ENCODE assay signal across 8 cellular contexts in the genomic region with DNA sequence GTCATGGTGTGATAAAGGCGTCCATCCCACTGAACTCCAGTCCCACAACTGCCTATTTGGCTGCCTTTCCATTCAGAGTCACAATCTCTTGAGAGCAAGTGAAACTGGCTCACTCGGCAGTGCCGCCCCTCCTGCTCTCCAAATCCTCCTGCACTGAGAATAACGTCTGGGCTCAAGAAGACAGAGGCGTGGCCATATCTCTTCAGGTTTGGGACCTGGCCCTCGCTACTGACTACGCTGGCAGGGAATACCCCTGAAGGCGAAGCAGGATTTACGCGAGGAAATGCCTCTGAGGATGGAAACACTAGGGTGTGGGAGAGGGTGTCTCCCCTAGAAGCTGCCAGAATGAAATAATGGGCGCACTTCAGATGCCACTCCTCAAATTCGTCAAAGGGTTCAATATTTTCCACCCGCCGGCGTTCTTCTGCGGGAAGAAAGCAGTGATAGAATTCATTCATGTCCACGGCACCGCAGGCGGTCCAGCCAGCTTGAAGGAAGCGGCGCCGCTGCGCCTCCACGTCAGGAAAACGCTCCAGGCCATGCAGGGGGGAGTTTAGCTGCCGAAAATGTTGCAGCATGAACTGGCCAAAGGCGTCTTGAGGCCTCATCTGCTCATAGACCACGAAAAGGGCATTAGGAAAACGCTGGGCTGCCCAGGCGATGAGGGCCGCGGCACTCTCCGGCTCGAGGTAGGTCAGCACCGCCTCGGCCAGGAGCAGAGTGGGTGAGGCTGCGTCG. TPM values are rescaled to one million over a fixed set of nuclear protein-coding genes. Genes with fewer than 3 reads are reported as not detected.
DNase-seq lines count a peak whose midpoint lies in the region; ATAC-seq and TF ChIP-seq lines count a peak whose summit lies in the region.

No MANE protein-coding gene starts in this region.

- H3K27ac Mint-ChIP-seq in activated CD4-positive, alpha-beta memory T cell treated with anti-CD3 and anti-CD28 coated beads, Interleukin-2, amount 10 ng/mL, durations not matched to agents 7 days and 5 days = peak overlapping the region; percentile 99

- H3K4me3 Mint-ChIP-seq in activated CD4-positive, alpha-beta memory T cell treated with anti-CD3 and anti-CD28 coated beads, Interleukin-2, amount 10 ng/mL, durations not matched to agents 7 days and 5 days = peak overlapping the region; percentile 91

- POLR2A ChIA-PET in activated CD4-positive, alpha-beta memory T cell treated with anti-CD3 and anti-CD28 coated beads, Interleukin-2, amount 10 ng/mL, durations not matched to agents 7 days and 5 days (lab: Charles Lee) = interaction anchor here (0.8 to 3.1 kb wide), 10 partner anchors 9 to 1056 kb away, joined by 3 to 20 read pairs (median 3); a partner anchor contains a TSS

- no peaks in the 10 kb centered on the region for H3K9me3 Mint-ChIP-seq in activated CD4-positive, alpha-beta memory T cell treated with anti-CD3 and anti-CD28 coated beads, Interleukin-2, amount 10 ng/mL, durations not matched to agents 7 days and 5 days

- ATAC-seq in GM21717 (IDR thresholded peaks at IDR 0.05; ENCODE audit: unreplicated experiment) (no peak), HG03354 (IDR thresholded peaks at IDR 0.05; ENCODE audit: poor library complexity, severe bottlenecking, unreplicated experiment) (no peak), GM18907 (IDR thresholded peaks at IDR 0.05; ENCODE audit: unreplicated experiment) (no peak)

- no peaks in the 10 kb centered on the region for H3K27me3 Mint-ChIP-seq in activated CD4-positive, alpha-beta memory T cell treated with anti-CD3 and anti-CD28 coated beads, Interleukin-2, amount 10 ng/mL, durations not matched to agents 7 days and 5 days

- peak; percentile 16 for DNase-seq in activated CD4-positive, alpha-beta memory T cell treated with anti-CD3 and anti-CD28 coated beads, Interleukin-2, amount 10 ng/mL, durations not matched to agents 7 days and 5 days
- DNase-seq in foreskin fibroblast (peak in 1 of 2 donors; percentile 66), occipital lobe (lab: John Stamatoyannopoulos, UW) (peak; percentile 52)

- TF ChIP-seq CTCF in 22Rv1 (IDR thresholded peaks at IDR 0.05) = no peak
- TF ChIP-seq CTCF in GM12875 (IDR thresholded peaks at IDR 0.05; ENCODE audit: borderline replicate concordance, insufficient read depth, low read depth, low read length) = no peak
- no peak for TF ChIP-seq CTCF in foreskin fibroblast (IDR thresholded peaks at IDR 0.05; ENCODE audit: low read depth, low read length)

- H3K36me3 Mint-ChIP-seq in activated CD4-positive, alpha-beta memory T cell treated with anti-CD3 and anti-CD28 coated beads, Interleukin-2, amount 10 ng/mL, durations not matched to agents 7 days and 5 days (ENCODE audit: low read depth) = peaks cover 44% of the 10 kb centered on the region

- peak overlapping the region; percentile 96 for H3K27ac ChIP-seq in 22Rv1

- CTCF ChIA-PET in activated CD4-positive, alpha-beta memory T cell treated with anti-CD3 and anti-CD28 coated beads, Interleukin-2, amount 10 ng/mL, durations not matched to agents 7 days and 5 days (lab: Charles Lee) = interaction anchor here (1.0 kb wide), 1 partner anchor 42 kb away, joined by 4 read pairs; a partner anchor contains a TSS

- H3K4me1 Mint-ChIP-seq in activated CD4-positive, alpha-beta memory T cell treated with anti-CD3 and anti-CD28 coated beads, Interleukin-2, amount 10 ng/mL, durations not matched to agents 7 days and 5 days = peaks cover 44% of the 10 kb centered on the region

- H3K4me3 ChIP-seq in GM12875 (ENCODE audit: low read depth, low read length) (peak overlapping the region; percentile 81), foreskin fibroblast (ENCODE audit: low read depth in 1 of 2, low read length in 2 of 2) (peak overlapping the region; percentile 75 to 82)

RNA-seq across cellular contexts. Expression of a gene that starts 1.0 kb away (rescaled TPM):
- total RNA-seq in activated CD4-positive, alpha-beta memory T cell treated with anti-CD3 and anti-CD28 coated beads, Interleukin-2, amount 10 ng/mL, durations not matched to agents 7 days and 5 days = 1 to 10 TPM; 8.9 to 9.5 TPM
- total RNA-seq in occipital lobe = 18.9 TPM

RNA-seq across cellular contexts. Expression of a gene that starts 27.3 kb away (rescaled TPM):
- not detected for total RNA-seq in activated CD4-positive, alpha-beta memory T cell treated with anti-CD3 and anti-CD28 coated beads, Interleukin-2, amount 10 ng/mL, durations not matched to agents 7 days and 5 days
- total RNA-seq in occipital lobe = not detected

RNA-seq across cellular contexts. Expression of a gene that starts 41.5 kb away (rescaled TPM):
- total RNA-seq in activated CD4-positive, alpha-beta memory T cell treated with anti-CD3 and anti-CD28 coated beads, Interleukin-2, amount 10 ng/mL, durations not matched to agents 7 days and 5 days = 10 to 100 TPM; 29.4 to 30.1 TPM
- 37.1 TPM for total RNA-seq in occipital lobe

RNA-seq across cellular contexts. Expression of a gene that starts 41.5 kb away (rescaled TPM):
- total RNA-seq in activated CD4-positive, alpha-beta memory T cell treated with anti-CD3 and anti-CD28 coated beads, Interleukin-2, amount 10 ng/mL, durations not matched to agents 7 days and 5 days = 10 to 100 TPM; 30.4 to 34.7 TPM
- 21.4 TPM for total RNA-seq in occipital lobe
